Comparison of ENCODE assay signal across 8 cellular contexts in genomic region chr14:75906680-75907280, GRCh38.
DNase-seq lines count a peak whose midpoint lies in the region; ATAC-seq and TF ChIP-seq lines count a peak whose summit lies in the region.

No MANE protein-coding gene starts in this region.

- H3K36me3 ChIP-seq in BJ (ENCODE audit: control insufficient read depth, insufficient read depth, low read length) = peaks cover 3% of the 10 kb centered on the region; the same call in 1 of the 2 replicates

- peak; percentile 85 for TF ChIP-seq CTCF in BJ (IDR thresholded peaks at IDR 0.05; ENCODE audit: insufficient read depth, low read depth, low read length)
- peak; percentile 80 for TF ChIP-seq CTCF in fibroblast of villous mesenchyme (IDR thresholded peaks at IDR 0.05; ENCODE audit: insufficient read depth, low read depth, low read length)
- peak; percentile 84 for TF ChIP-seq CTCF in osteocyte (IDR thresholded peaks at IDR 0.05)

- CTCF ChIA-PET in BJ (lab: Yijun Ruan, JAX) = interaction anchor here (0.6 to 8.7 kb wide), 40 partner anchors 10 to 1394 kb away, joined by 3 to 160 read pairs (median 6); partner anchors contain the start of genes IFT43 and TGFB3

- no peaks in the 10 kb centered on the region for H3K27me3 Mint-ChIP-seq in activated T-helper 17 cell treated with anti-CD3 and anti-CD28 coated beads, Interleukin-2, amount 50 U/mL, for 72 hours
- no peaks in the 10 kb centered on the region for H3K27me3 Mint-ChIP-seq in osteocyte (ENCODE audit: unreplicated experiment)

- DNase-seq in BJ (ENCODE audit: low read depth) (no peak), HK-2 (ENCODE audit: unreplicated experiment) (peak; percentile 26), RKO (ENCODE audit: low spot score) (peak; percentile 60), fibroblast of villous mesenchyme (ENCODE audit: low read depth) (peak; percentile 81), osteocyte (ENCODE audit: extremely low spot score, unreplicated experiment) (no peak), ureter (ENCODE audit: low spot score) (peak; percentile 67)

- H3K4me1 Mint-ChIP-seq in activated T-helper 17 cell treated with anti-CD3 and anti-CD28 coated beads, Interleukin-2, amount 50 U/mL, for 72 hours = no peaks in the 10 kb centered on the region
- H3K4me1 Mint-ChIP-seq in osteocyte (ENCODE audit: unreplicated experiment) = peaks cover 17% of the 10 kb centered on the region

- no peaks in the 10 kb centered on the region for H3K36me3 Mint-ChIP-seq in activated T-helper 17 cell treated with anti-CD3 and anti-CD28 coated beads, Interleukin-2, amount 50 U/mL, for 72 hours (ENCODE audit: low read depth)
- peaks cover 13% of the 10 kb centered on the region for H3K36me3 Mint-ChIP-seq in osteocyte (ENCODE audit: unreplicated experiment)

- no peak overlapping the region for H3K4me3 Mint-ChIP-seq in activated T-helper 17 cell treated with anti-CD3 and anti-CD28 coated beads, Interleukin-2, amount 50 U/mL, for 72 hours
- H3K4me3 Mint-ChIP-seq in osteocyte (ENCODE audit: unreplicated experiment) = no peak overlapping the region

- no peak overlapping the region for H3K27ac Mint-ChIP-seq in activated T-helper 17 cell treated with anti-CD3 and anti-CD28 coated beads, Interleukin-2, amount 50 U/mL, for 72 hours
- H3K27ac Mint-ChIP-seq in osteocyte (ENCODE audit: unreplicated experiment) = no peak overlapping the region

- no peaks in the 10 kb centered on the region for H3K9me3 Mint-ChIP-seq in activated T-helper 17 cell treated with anti-CD3 and anti-CD28 coated beads, Interleukin-2, amount 50 U/mL, for 72 hours
- H3K9me3 Mint-ChIP-seq in osteocyte (ENCODE audit: unreplicated experiment) = no peaks in the 10 kb centered on the region

- H3K4me3 ChIP-seq in BJ (ENCODE audit: low read depth, low read length) (no peak overlapping the region), fibroblast of villous mesenchyme (ENCODE audit: low read depth, low read length) (no peak overlapping the region)

- POLR2A ChIA-PET in BJ (lab: Charles Lee) = no interaction called here

- peak; percentile 40 for ATAC-seq in activated T-helper 17 cell treated with anti-CD3 and anti-CD28 coated beads, Interleukin-2, amount 50 U/mL, for 72 hours (replicated peaks)
- ATAC-seq in HG02642 (IDR thresholded peaks at IDR 0.05; ENCODE audit: poor library complexity, unreplicated experiment) = no peak

- no peaks in the 10 kb centered on the region for H3K27me3 ChIP-seq in BJ (ENCODE audit: control insufficient read depth, insufficient read depth, low read length)

Comparison
In these comparisons a context has a peak if more than half of its experiments do, and no peak if none do; other contexts are left out.
1. DNase-seq: peak in HK-2 (single experiment), RKO (single experiment), fibroblast of villous mesenchyme (single experiment) and ureter (single experiment); none in BJ (single experiment) and osteocyte (single experiment).
2. Peak in every context shown above with its lines, with median percentiles within 50 percentile points of each other: CTCF ChIP-seq.